In genomic region chr2:231780909-231781797, GRCh38 we compare ENCODE assay signal across 1 cellular context.
TF ChIP-seq lines count a peak whose summit lies in the region.

TSS of gene PDE6D (minus strand) at chr2:231781282. CDS start at chr2:231781114, 168 bp downstream.

TF ChIP-seq in HCT116, 20 proteins besides CTCF, POLR2A, EP300 and RAD21 (continued from another document):
- TF ChIP-seq, protein P1, sequence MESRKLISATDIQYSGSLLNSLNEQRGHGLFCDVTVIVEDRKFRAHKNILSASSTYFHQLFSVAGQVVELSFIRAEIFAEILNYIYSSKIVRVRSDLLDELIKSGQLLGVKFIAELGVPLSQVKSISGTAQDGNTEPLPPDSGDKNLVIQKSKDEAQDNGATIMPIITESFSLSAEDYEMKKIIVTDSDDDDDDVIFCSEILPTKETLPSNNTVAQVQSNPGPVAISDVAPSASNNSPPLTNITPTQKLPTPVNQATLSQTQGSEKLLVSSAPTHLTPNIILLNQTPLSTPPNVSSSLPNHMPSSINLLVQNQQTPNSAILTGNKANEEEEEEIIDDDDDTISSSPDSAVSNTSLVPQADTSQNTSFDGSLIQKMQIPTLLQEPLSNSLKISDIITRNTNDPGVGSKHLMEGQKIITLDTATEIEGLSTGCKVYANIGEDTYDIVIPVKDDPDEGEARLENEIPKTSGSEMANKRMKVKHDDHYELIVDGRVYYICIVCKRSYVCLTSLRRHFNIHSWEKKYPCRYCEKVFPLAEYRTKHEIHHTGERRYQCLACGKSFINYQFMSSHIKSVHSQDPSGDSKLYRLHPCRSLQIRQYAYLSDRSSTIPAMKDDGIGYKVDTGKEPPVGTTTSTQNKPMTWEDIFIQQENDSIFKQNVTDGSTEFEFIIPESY (IDR thresholded peaks at IDR 0.05; ENCODE audit: extremely low read depth, insufficient replicate concordance, low read length): no peak
- TF ChIP-seq CEBPB (IDR thresholded peaks at IDR 0.05; ENCODE audit: low read depth) (no peak), SP1 (IDR thresholded peaks at IDR 0.05; ENCODE audit: low read depth) (peak; percentile 99), MAX (IDR thresholded peaks at IDR 0.05) (no peak), POLR2AphosphoS5 (IDR thresholded peaks at IDR 0.05; ENCODE audit: low read depth, low read length) (peak; percentile 85), ZFX (IDR thresholded peaks at IDR 0.05) (peak; percentile 42; the same call in 1 of the 2 replicates), ZNF274 (IDR thresholded peaks at IDR 0.05; ENCODE audit: low read depth, low read length) (no peak), REST (IDR thresholded peaks at IDR 0.05; ENCODE audit: low read depth) (no peak), CBX3 (IDR thresholded peaks at IDR 0.05; ENCODE audit: low read depth) (no peak), FOSL1 (IDR thresholded peaks at IDR 0.05; ENCODE audit: low read depth) (no peak), ELF1 (IDR thresholded peaks at IDR 0.05; ENCODE audit: borderline replicate concordance, low read depth) (peak; percentile 79), EZH2 (IDR thresholded peaks at IDR 0.05) (no peak), EGR1 (IDR thresholded peaks at IDR 0.05; ENCODE audit: low read depth) (no peak)
- TF ChIP-seq, protein P2, sequence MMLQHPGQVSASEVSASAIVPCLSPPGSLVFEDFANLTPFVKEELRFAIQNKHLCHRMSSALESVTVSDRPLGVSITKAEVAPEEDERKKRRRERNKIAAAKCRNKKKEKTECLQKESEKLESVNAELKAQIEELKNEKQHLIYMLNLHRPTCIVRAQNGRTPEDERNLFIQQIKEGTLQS (IDR thresholded peaks at IDR 0.05): no peak
